Comparison of ENCODE assay signal across 15 cellular contexts in the genomic region with DNA sequence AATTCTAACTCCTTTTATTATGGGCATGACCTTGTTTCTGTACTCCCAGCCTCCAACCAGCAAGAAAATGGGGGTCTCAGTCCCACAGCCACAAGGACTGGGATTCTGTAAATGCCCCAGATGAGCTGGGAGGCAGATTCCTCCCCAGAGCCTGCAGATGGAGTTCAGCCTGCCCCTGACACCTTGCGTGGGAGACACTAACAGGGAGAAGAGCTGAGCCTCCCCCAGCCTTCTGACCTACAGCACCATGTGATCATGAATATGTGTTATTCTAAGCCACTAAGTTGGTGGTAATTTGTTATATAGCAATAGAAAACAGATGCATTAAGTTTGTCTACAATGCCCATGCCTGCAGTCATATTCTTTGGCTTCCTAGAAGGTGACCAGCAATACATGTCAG. TPM values are rescaled to one million over a fixed set of nuclear protein-coding genes. Genes with fewer than 3 reads are reported as not detected.
DNase-seq lines count a peak whose midpoint lies in the region; ATAC-seq and TF ChIP-seq lines count a peak whose summit lies in the region.
"Had no signal": no experiment of that assay in that cellular context is flagged by ENCODE, and none has a peak within 500 bp of the region (broad histone marks: within the 10 kb centered on the region; RNA-seq: fewer than 3 reads in every experiment).

No MANE protein-coding gene starts in this region.

- TF ChIP-seq CTCF in esophagus squamous epithelium (IDR thresholded peaks at IDR 0.05), result no peak
- TF ChIP-seq CTCF in sigmoid colon (IDR thresholded peaks at IDR 0.05), result no peak
- TF ChIP-seq CTCF in vagina (IDR thresholded peaks at IDR 0.05), result no peak
- no peak for TF ChIP-seq CTCF in heart right ventricle (IDR thresholded peaks at IDR 0.05)

- H3K36me3 ChIP-seq in adipocyte (ENCODE audit: control insufficient read depth, insufficient read depth, low read length, severe bottlenecking), result no peaks in the 10 kb centered on the region
- H3K36me3 ChIP-seq in esophagus squamous epithelium, result no peaks in the 10 kb centered on the region
- no peaks in the 10 kb centered on the region for H3K36me3 ChIP-seq in sigmoid colon
- no peaks in the 10 kb centered on the region for H3K36me3 ChIP-seq in vagina
- H3K36me3 ChIP-seq in heart right ventricle, result no peaks in the 10 kb centered on the region
- H3K36me3 ChIP-seq: BLaER1 treated with 17β-estradiol and CSF1 and Interleukin-3, amounts not matched to agents 10 nM and 100 nM had no signal

- peak overlapping the region; percentile 57 to 82 (median 74) for H3K27ac ChIP-seq in esophagus squamous epithelium
- peak overlapping the region; percentile 2 to 54 (median 30) for H3K27ac ChIP-seq in sigmoid colon
- H3K27ac ChIP-seq in vagina, result peak overlapping the region; percentile 70
- no peak overlapping the region for H3K27ac ChIP-seq in heart right ventricle
- H3K27ac ChIP-seq: BLaER1 treated with 17β-estradiol and CSF1 and Interleukin-3, amounts not matched to agents 10 nM and 100 nM had no signal

- TF ChIP-seq EP300 in sigmoid colon (IDR thresholded peaks at IDR 0.05), result no peak

- DNase-seq in adipocyte (ENCODE audit: low read depth) (no peak), esophagus squamous epithelium (lab: John Stamatoyannopoulos, UW) (no peak), sigmoid colon (no peak), vagina (ENCODE audit: extremely low spot score in 2 of 2) (no peak), heart right ventricle (no peak), anterior cingulate cortex (lab: John Stamatoyannopoulos, UW) (no peak)
- DNase-seq: DMS 273 treated with DMSO at 0.1 percent for 48 hours, NCI-H1105 treated with DMSO at 0.1 percent for 48 hours, NCI-H187 treated with DMSO at 0.1 percent for 48 hours, NCI-H2171, NCI-H82 had no signal

- peaks cover 37% of the 10 kb centered on the region for H3K4me1 ChIP-seq in adipocyte (ENCODE audit: control insufficient read depth, insufficient read depth, low read length)
- H3K4me1 ChIP-seq in esophagus squamous epithelium, result peaks cover 32 to 84% (median 53%) of the 10 kb centered on the region in 3 donors
- peaks cover 0 to 32% (median 23%) of the 10 kb centered on the region in 4 donors for H3K4me1 ChIP-seq in sigmoid colon
- H3K4me1 ChIP-seq in vagina, result peaks cover 46% of the 10 kb centered on the region
- H3K4me1 ChIP-seq in heart right ventricle, result peaks cover 0 to 15% (median 0%) of the 10 kb centered on the region in 9 donors
- H3K4me1 ChIP-seq: BLaER1 treated with 17β-estradiol and CSF1 and Interleukin-3, amounts not matched to agents 10 nM and 100 nM had no signal

- H3K27me3 ChIP-seq in adipocyte (replicated peaks; ENCODE audit: control insufficient read depth, insufficient read depth, low read length) (no peaks in the 10 kb centered on the region), esophagus squamous epithelium (no peaks in the 10 kb centered on the region), sigmoid colon (no peaks in the 10 kb centered on the region), vagina (no peaks in the 10 kb centered on the region), heart right ventricle (peaks cover 0 to 4% (median 0%) of the 10 kb centered on the region in 7 donors)
- H3K27me3 ChIP-seq: BLaER1 treated with 17β-estradiol and CSF1 and Interleukin-3, amounts not matched to agents 10 nM and 100 nM had no signal

- WGBS in esophagus squamous epithelium, 2 donors, result 100% methylated on average over 1 of the region's 1 CpG; no CpG with 5 or more reads in 1 of the 2 donors
- WGBS in sigmoid colon, 2 donors, result 49 to 98% methylated on average over 1 of the region's 1 CpG
- 41 to 88% methylated on average over 1 of the region's 1 CpG for WGBS in heart right ventricle, 2 donors

- TF ChIP-seq POLR2A in esophagus squamous epithelium (IDR thresholded peaks at IDR 0.05) (no peak), sigmoid colon (IDR thresholded peaks at IDR 0.05) (no peak), vagina (IDR thresholded peaks at IDR 0.05) (no peak)

- intact Hi-C loops in esophagus squamous epithelium (cut with DNase I) (no loop called here), sigmoid colon (cut with DNase I) (loop anchor here (5.0 kb wide), 2 partner anchors 41 to 246 kb away; a partner anchor contains a TSS), vagina (cut with DNase I) (no loop called here), heart right ventricle (cut with DNase I) (no loop called here)

- ATAC-seq in HG02642 (IDR thresholded peaks at IDR 0.05; ENCODE audit: poor library complexity, unreplicated experiment) (no peak), heart right ventricle (no peak)
- ATAC-seq: GM23338, K562 had no signal

- H3K9me3 ChIP-seq in adipocyte (ENCODE audit: control insufficient read depth, low read length), result no peaks in the 10 kb centered on the region
- no peaks in the 10 kb centered on the region for H3K9me3 ChIP-seq in esophagus squamous epithelium
- peaks cover 0 to 2% (median 0%) of the 10 kb centered on the region in 4 donors for H3K9me3 ChIP-seq in sigmoid colon
- no peaks in the 10 kb centered on the region for H3K9me3 ChIP-seq in vagina
- H3K9me3 ChIP-seq in heart right ventricle, result peaks cover 0 to 8% (median under 1%) of the 10 kb centered on the region in 11 donors

- no peak overlapping the region for H3K4me3 ChIP-seq in adipocyte (ENCODE audit: low read length)
- no peak overlapping the region for H3K4me3 ChIP-seq in esophagus squamous epithelium
- no peak overlapping the region for H3K4me3 ChIP-seq in sigmoid colon
- no peak overlapping the region for H3K4me3 ChIP-seq in vagina
- no peak overlapping the region for H3K4me3 ChIP-seq in heart right ventricle
- H3K4me3 ChIP-seq: BLaER1 treated with 17β-estradiol and CSF1 and Interleukin-3, amounts not matched to agents 10 nM and 100 nM; GM23338; K562 had no signal

- H3K9ac ChIP-seq in adipocyte (ENCODE audit: low read length), result peak overlapping the region; percentile 2
- H3K9ac ChIP-seq: BLaER1 treated with 17β-estradiol and CSF1 and Interleukin-3, amounts not matched to agents 10 nM and 100 nM had no signal

RNA-seq across cellular contexts. Expression of a gene that starts 39.7 kb away (rescaled TPM):
- 10 to 100 TPM in 3 of 4 donors, 1 to 10 TPM in 1; 5.5 to 14.2 (median 12.0) TPM for total RNA-seq in esophagus squamous epithelium
- total RNA-seq in sigmoid colon, result 10 to 100 TPM; 13.6 to 26.3 (median 19.3) TPM
- polyA plus RNA-seq in sigmoid colon, result 1 to 10 TPM in 1 of 3 donors, under 1 TPM in 2; 0.23 to 3.3 (median 0.60) TPM
- 16.5 TPM for total RNA-seq in vagina
- total RNA-seq in heart right ventricle, result 1 to 10 TPM in 1 of 10 donors, under 1 TPM in 9; 0.26 to 1.3 (median 0.64) TPM
- 1 to 10 TPM in 1 of 2 donors, under 1 TPM in 1; 0.71 to 2.0 TPM for polyA plus RNA-seq in heart right ventricle
- total RNA-seq: K562 had no signal
- polyA plus RNA-seq: K562 had no signal

Comparison
In these comparisons a context has a peak if more than half of its experiments do, and no peak if none do; other contexts are left out.
1. H3K27ac ChIP-seq: peak in esophagus squamous epithelium (4 of 4), sigmoid colon (4 of 4) and vagina (single experiment); none in heart right ventricle (0 of 10).